ENCODE assay signal across 1 cellular context in the genomic region with DNA sequence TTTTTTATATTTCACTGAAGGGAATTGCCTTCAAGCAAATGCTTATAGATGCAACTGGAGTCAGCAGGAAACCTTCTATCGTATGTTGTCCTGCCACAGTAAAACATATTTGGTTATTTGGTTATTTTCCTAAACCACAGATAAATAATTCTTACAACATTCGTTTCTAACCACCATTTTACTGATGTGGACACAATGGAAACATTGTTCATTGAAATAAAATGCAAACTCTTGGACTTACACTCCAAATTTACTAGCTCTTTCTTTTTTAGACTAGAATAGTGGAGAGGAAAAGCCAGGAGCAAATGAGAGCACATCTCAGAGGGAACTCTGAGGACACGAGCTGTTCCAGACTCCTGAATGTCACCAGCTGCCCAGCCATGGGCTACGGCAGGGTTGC.
TF ChIP-seq lines count a peak whose summit lies in the region.

No MANE protein-coding gene starts in this region.

TF ChIP-seq in IMR-90, 13 proteins besides CTCF, POLR2A, EP300 and RAD21 (continued from another document):
- TF ChIP-seq, protein P1, sequence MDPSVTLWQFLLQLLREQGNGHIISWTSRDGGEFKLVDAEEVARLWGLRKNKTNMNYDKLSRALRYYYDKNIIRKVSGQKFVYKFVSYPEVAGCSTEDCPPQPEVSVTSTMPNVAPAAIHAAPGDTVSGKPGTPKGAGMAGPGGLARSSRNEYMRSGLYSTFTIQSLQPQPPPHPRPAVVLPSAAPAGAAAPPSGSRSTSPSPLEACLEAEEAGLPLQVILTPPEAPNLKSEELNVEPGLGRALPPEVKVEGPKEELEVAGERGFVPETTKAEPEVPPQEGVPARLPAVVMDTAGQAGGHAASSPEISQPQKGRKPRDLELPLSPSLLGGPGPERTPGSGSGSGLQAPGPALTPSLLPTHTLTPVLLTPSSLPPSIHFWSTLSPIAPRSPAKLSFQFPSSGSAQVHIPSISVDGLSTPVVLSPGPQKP (IDR thresholded peaks at IDR 0.05; ENCODE audit: borderline replicate concordance, low read depth, low read length), result no peak
- TF ChIP-seq SMC3 (IDR thresholded peaks at IDR 0.05; ENCODE audit: low read depth, low read length), result no peak
- TF ChIP-seq RFX5 (IDR thresholded peaks at IDR 0.05; ENCODE audit: low read depth, low read length), result no peak
- TF ChIP-seq, protein P2, sequence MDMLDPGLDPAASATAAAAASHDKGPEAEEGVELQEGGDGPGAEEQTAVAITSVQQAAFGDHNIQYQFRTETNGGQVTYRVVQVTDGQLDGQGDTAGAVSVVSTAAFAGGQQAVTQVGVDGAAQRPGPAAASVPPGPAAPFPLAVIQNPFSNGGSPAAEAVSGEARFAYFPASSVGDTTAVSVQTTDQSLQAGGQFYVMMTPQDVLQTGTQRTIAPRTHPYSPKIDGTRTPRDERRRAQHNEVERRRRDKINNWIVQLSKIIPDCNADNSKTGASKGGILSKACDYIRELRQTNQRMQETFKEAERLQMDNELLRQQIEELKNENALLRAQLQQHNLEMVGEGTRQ (IDR thresholded peaks at IDR 0.05; ENCODE audit: low read depth, low read length), result no peak
- TF ChIP-seq CHD1 (IDR thresholded peaks at IDR 0.05; ENCODE audit: low read depth, low read length), result no peak
- no peak for TF ChIP-seq FOS (IDR thresholded peaks at IDR 0.05; ENCODE audit: low read depth, low read length)
